Comparison of ENCODE assay signal across 10 cellular contexts in the genomic region with DNA sequence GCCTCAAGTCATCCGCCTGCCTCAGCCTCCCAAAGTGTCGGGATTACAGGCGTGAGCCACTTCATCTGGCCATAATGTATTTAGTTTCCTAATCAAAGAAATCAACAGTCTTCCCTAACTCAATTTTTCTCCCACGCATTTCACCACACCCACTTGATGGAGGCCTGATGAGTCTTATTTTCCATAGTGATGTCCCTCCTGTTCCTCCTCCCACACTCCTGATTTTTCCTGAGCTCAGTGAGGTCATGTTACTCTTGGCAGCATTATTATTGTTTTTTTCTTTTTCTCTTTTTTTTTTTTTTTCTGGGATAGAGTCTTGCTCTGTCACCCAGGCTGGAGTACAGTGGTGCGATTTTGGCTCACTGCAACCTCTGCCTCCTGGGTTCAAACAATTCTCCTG. TPM values are rescaled to one million over a fixed set of nuclear protein-coding genes. Genes with fewer than 3 reads are reported as not detected.
DNase-seq lines count a peak whose midpoint lies in the region; TF ChIP-seq lines count a peak whose summit lies in the region.
"Had no signal": no experiment of that assay in that cellular context is flagged by ENCODE, and none has a peak within 500 bp of the region (broad histone marks: within the 10 kb centered on the region; RNA-seq: fewer than 3 reads in every experiment).

No MANE protein-coding gene starts in this region.

- H3K9me3 ChIP-seq in OCI-LY7 (ENCODE audit: low read length) = no peaks in the 10 kb centered on the region
- H3K9me3 ChIP-seq: stomach had no signal

- TF ChIP-seq CTCF in HFFc6 (IDR thresholded peaks at IDR 0.05) = no peak
- TF ChIP-seq CTCF in choroid plexus epithelial cell (conservative IDR thresholded peaks at IDR 0.05; ENCODE audit: low read depth, low read length) = no peak
- no peak for TF ChIP-seq CTCF in OCI-LY7 (conservative IDR thresholded peaks at IDR 0.05; ENCODE audit: low read length)

- peak; percentile 67 for DNase-seq in Caki2 (ENCODE audit: low read depth)
- DNase-seq in HFFc6 = peak; percentile 27
- DNase-seq in choroid plexus epithelial cell (ENCODE audit: low read depth) = peak; percentile 61
- peak; percentile 64 for DNase-seq in non-pigmented ciliary epithelial cell (ENCODE audit: low read depth)
- DNase-seq in NAMALWA (ENCODE audit: low spot score) = no peak
- DNase-seq in OCI-LY7 (ENCODE audit: low spot score) = no peak
- no peak for DNase-seq in NCI-H82 treated with DMSO at 0.1 percent for 48 hours (lab: John Stamatoyannopoulos, UW; ENCODE audit: unreplicated experiment)
- DNase-seq: natural killer cell, stomach had no signal

- H3K4me1 ChIP-seq in OCI-LY7 (ENCODE audit: insufficient read depth, low read length, poor library complexity, severe bottlenecking) = no peaks in the 10 kb centered on the region

- no TSS peak for BruUV-seq in OCI-LY7 (replicated peaks; lab: Mats Ljungman, UMichigan)

- H3K27ac Mint-ChIP-seq in HFFc6 = no peak overlapping the region

- no peaks in the 10 kb centered on the region; the same call in 1 of the 2 replicates for H4K20me1 ChIP-seq in OCI-LY7 (ENCODE audit: insufficient read depth, low read length)

- intact Hi-C loops in OCI-LY7 (cut with micrococcal nuclease; ENCODE audit: unreplicated experiment) = no loop called here

- peaks cover 2% of the 10 kb centered on the region for H3K27me3 Mint-ChIP-seq in HFFc6 (ENCODE audit: insufficient read depth)

- 0 out of 2 replicates have a peak, but pooled peaks cover 3% of the 10 kb centered on the region for H3K79me2 ChIP-seq in OCI-LY7 (ENCODE audit: insufficient read depth, low read depth, low read length)

- H3K36me3 Mint-ChIP-seq in HFFc6 (ENCODE audit: low read depth) = peaks cover 19% of the 10 kb centered on the region

- in situ Hi-C loops in Caki2 (cut with HindIII; ENCODE audit: low pct_unique_long_range_greater_than_20kb, low sequenced_read_pairs) = no loop called here

- no peaks in the 10 kb centered on the region for H3K9me3 Mint-ChIP-seq in HFFc6
- H3K9me3 Mint-ChIP-seq: natural killer cell had no signal

- H3K27ac ChIP-seq in OCI-LY7 (ENCODE audit: low read depth, low read length, poor library complexity, severe bottlenecking) = no peak overlapping the region
- H3K27ac ChIP-seq: SK-N-MC, stomach had no signal

- H2AFZ ChIP-seq in OCI-LY7 (ENCODE audit: low read length) = no peak overlapping the region

- no peaks in the 10 kb centered on the region for H3K4me1 Mint-ChIP-seq in HFFc6 (ENCODE audit: low read depth)

- no peak overlapping the region for H3K4me2 ChIP-seq in OCI-LY7 (ENCODE audit: low read length)

- CTCF ChIA-PET in OCI-LY7 (lab: Charles Lee; ENCODE audit: unreplicated experiment) = no interaction called here

- POLR2A ChIA-PET in OCI-LY7 (lab: Charles Lee) = interaction anchor here (0.6 to 1.2 kb wide), 3 partner anchors 15 to 76 kb away, joined by 3 read pairs; no protein-coding TSS in a partner anchor

- H3K4me3 Mint-ChIP-seq in HFFc6 = no peak overlapping the region
- H3K4me3 Mint-ChIP-seq: natural killer cell had no signal

- peaks cover 67% of the 10 kb centered on the region for H3K36me3 ChIP-seq in OCI-LY7 (ENCODE audit: insufficient read depth, low read length)

- no peak overlapping the region for H3K4me3 ChIP-seq in choroid plexus epithelial cell (ENCODE audit: low read depth, low read length)
- no peak overlapping the region for H3K4me3 ChIP-seq in OCI-LY7 (ENCODE audit: low read depth, low read length, poor library complexity, severe bottlenecking)
- H3K4me3 ChIP-seq: SK-N-MC, stomach had no signal

- no peaks in the 10 kb centered on the region for H3K9me2 ChIP-seq in OCI-LY7 (ENCODE audit: insufficient read depth, low read length)

RNA-seq across cellular contexts. Expression of a gene that starts 8.9 kb away (rescaled TPM):
- total RNA-seq in Caki2 (2014; rRNA removed; shearing (Covaris generic); ENCODE audit: low replicate concordance) = 77.8 and 83.0 TPM in 2 replicates
- total RNA-seq in HFFc6 (2021; fragmentation: NEBNext Ultra II Directional; extraction: Animal tissue kit (Norgen Biotek cat#: 25700)) = 10 to 100 TPM; 18.3 to 25.5 (median 22.4) TPM
- total RNA-seq in OCI-LY7 (2014; rRNA removed; shearing (Covaris generic)) = 69.7 and 70.1 TPM in 2 replicates
- 56.0 and 73.5 TPM in 2 replicates for total RNA-seq in OCI-LY7 (2022)

RNA-seq across cellular contexts. Expression of a gene that starts 49.4 kb away (rescaled TPM):
- 24.7 and 33.2 TPM in 2 replicates for total RNA-seq in Caki2 (2014; rRNA removed; shearing (Covaris generic); ENCODE audit: low replicate concordance)
- total RNA-seq in HFFc6 (2021; fragmentation: NEBNext Ultra II Directional; extraction: Animal tissue kit (Norgen Biotek cat#: 25700)) = 10 to 100 TPM; 21.1 to 29.9 (median 26.2) TPM
- total RNA-seq in OCI-LY7 (2014; rRNA removed; shearing (Covaris generic)) = 29.0 and 40.0 TPM in 2 replicates
- 53.9 and 68.6 TPM in 2 replicates for total RNA-seq in OCI-LY7 (2022)

Comparison
In these comparisons a context has a peak if more than half of its experiments do, and no peak if none do; other contexts are left out.
1. DNase-seq: peak in Caki2 (single experiment), HFFc6 (single experiment), choroid plexus epithelial cell (single experiment) and non-pigmented ciliary epithelial cell (single experiment); none in NAMALWA (single experiment), OCI-LY7 (single experiment) and NCI-H82 treated with DMSO at 0.1 percent for 48 hours (single experiment).